ENCODE assay signal across 20 cellular contexts in genomic region chr16:19864566-19864965, GRCh38. TPM values are rescaled to one million over a fixed set of nuclear protein-coding genes. Genes with fewer than 3 reads are reported as not detected.
A peak's percentile ranks its signal among the peaks of the same experiment; 100 is the strongest.
DNase-seq lines count a peak whose midpoint lies in the region; ATAC-seq, FAIRE-seq and TF ChIP-seq lines count a peak whose summit lies in the region.
"Had no signal": no experiment of that assay in that cellular context is flagged by ENCODE, and none has a peak within 500 bp of the region (broad histone marks: within the 10 kb centered on the region; RNA-seq: fewer than 3 reads in every experiment).

No MANE protein-coding gene starts in this region.

- peaks cover 2% of the 10 kb centered on the region for H3K79me1 ChIP-seq in H1 (ENCODE audit: low read depth, low read length)

- no peak overlapping the region for H3K27ac Mint-ChIP-seq in neural crest cell (ENCODE audit: unreplicated experiment)

- H4K5ac ChIP-seq in H1 (ENCODE audit: insufficient read length, low read depth, low read length): no peak overlapping the region

- peaks cover 36% of the 10 kb centered on the region for H3K4me1 Mint-ChIP-seq in neural crest cell
- H3K4me1 Mint-ChIP-seq: CD14-positive monocyte had no signal

- H3K9ac ChIP-seq in H1 (replicated peaks in 1 of 4; ENCODE audit: extremely low read depth in 1 of 4, low read depth in 3 of 4, low read length in 3 of 4) (no peak overlapping the region), smooth muscle cell (ENCODE audit: low read depth) (no peak overlapping the region)

- H2BK120ac ChIP-seq in H1 (replicated peaks; ENCODE audit: low read depth, low read length): no peak overlapping the region

- H4K20me1 ChIP-seq in H1 (replicated peaks in 1 of 2; ENCODE audit: control insufficient read depth in 1 of 2, insufficient read depth in 2 of 2, low read length in 2 of 2) (peaks cover 2 to 4% of the 10 kb centered on the region in 2 experiments), smooth muscle cell (ENCODE audit: low read depth) (peaks cover 15% of the 10 kb centered on the region)

- CTCF ChIA-PET in H1 (lab: Charles Lee; ENCODE audit: partially characterized antibody): interaction anchor here (0.6 to 1.2 kb wide), 3 partner anchors 18 to 179 kb away, joined by 3 read pairs; no protein-coding TSS in a partner anchor

- no peak overlapping the region for H3K56ac ChIP-seq in H1 (replicated peaks; ENCODE audit: insufficient read length, low read depth, low read length)

- no peaks in the 10 kb centered on the region for H3F3A ChIP-seq in smooth muscle cell (ENCODE audit: low read depth)

- H3K4me2 ChIP-seq in H1 (ENCODE audit: insufficient read depth in 1 of 2, low read depth in 2 of 2, low read length in 2 of 2) (no peak overlapping the region), smooth muscle cell (no peak overlapping the region)

- H3K27me3 Mint-ChIP-seq in neural crest cell (ENCODE audit: low read depth): no peaks in the 10 kb centered on the region

- H3K18ac ChIP-seq in H1 (ENCODE audit: extremely low read depth, low read length): no peak overlapping the region

- no peak overlapping the region for H3K14ac ChIP-seq in H1 (ENCODE audit: insufficient read length)

- H3K27me3 ChIP-seq in H1 (replicated peaks in 1 of 4; ENCODE audit: control insufficient read depth in 3 of 4, extremely low read depth in 1 of 4, insufficient read depth in 3 of 4, low read length in 3 of 4) (no peaks in the 10 kb centered on the region), smooth muscle cell (ENCODE audit: low read depth) (no peaks in the 10 kb centered on the region)
- H3K27me3 ChIP-seq: SJSA1 had no signal

- H3K4me3 Mint-ChIP-seq in neural crest cell: peak overlapping the region; percentile 19
- H3K4me3 Mint-ChIP-seq: CD14-positive monocyte had no signal

- H2AFZ ChIP-seq in H1 (ENCODE audit: low read length): no peak overlapping the region
- no peak overlapping the region for H2AFZ ChIP-seq in smooth muscle cell (ENCODE audit: low read depth)

- no peak for DNase-seq in H1 (ENCODE audit: low read depth in 1 of 2, low spot score in 2 of 2)
- no peak for DNase-seq in neural crest cell (ENCODE audit: low read depth, low spot score)
- DNase-seq in substantia nigra (lab: John Stamatoyannopoulos, UW): peak in 5 of 49 donors; percentile 8 to 36 (median 16)
- DNase-seq in GM13976 (ENCODE audit: low spot score): no peak
- DNase-seq in smooth muscle cell (lab: John Stamatoyannopoulos, UW; ENCODE audit: unreplicated experiment): no peak
- DNase-seq: ACHN, AML-193, Caco-2, DMS153, HCEC 1CT, MV-4-11, NCI-H1417, NCI-H187 treated with DMSO at 0.1 percent for 48 hours, NCI-H69 had no signal

- no peak overlapping the region for H2AK5ac ChIP-seq in H1 (ENCODE audit: low read depth, low read length)

- H3K23ac ChIP-seq in H1 (ENCODE audit: insufficient read length): no peak overlapping the region

- H3K4me1 ChIP-seq in H1 (replicated peaks in 1 of 4; ENCODE audit: control insufficient read depth in 3 of 4, insufficient read depth in 4 of 4, low read length in 3 of 4) (peaks cover 12 to 26% (median 21%) of the 10 kb centered on the region in 4 experiments), smooth muscle cell (ENCODE audit: low read depth) (peaks cover 28% of the 10 kb centered on the region)
- H3K4me1 ChIP-seq: Caco-2 had no signal

- H3K4ac ChIP-seq in H1 (replicated peaks; ENCODE audit: insufficient read length, low read depth, low read length): no peak overlapping the region

- H2BK12ac ChIP-seq in H1 (ENCODE audit: low read depth, low read length): no peak overlapping the region

- H3K36me3 Mint-ChIP-seq in neural crest cell (ENCODE audit: low read depth): peaks cover 6% of the 10 kb centered on the region
- H3K36me3 Mint-ChIP-seq: CD14-positive monocyte had no signal

- no peak for FAIRE-seq in H1 (lab: Jason Lieb, UNC)

- no peaks in the 10 kb centered on the region for H3K9me3 Mint-ChIP-seq in neural crest cell
- H3K9me3 Mint-ChIP-seq: CD14-positive monocyte had no signal

- H2BK15ac ChIP-seq in H1 (ENCODE audit: low read length): no peak overlapping the region

- H3K23me2 ChIP-seq in H1 (ENCODE audit: low read depth, low read length): peaks cover 7% of the 10 kb centered on the region

- H3K79me2 ChIP-seq in H1 (ENCODE audit: control insufficient read depth in 1 of 2, insufficient read depth in 2 of 2, low read length in 2 of 2) (peaks cover 0 to 56% of the 10 kb centered on the region in 2 experiments; a peak in 2 of 4 replicates), smooth muscle cell (ENCODE audit: low read depth) (no peaks in the 10 kb centered on the region)

- TF ChIP-seq CTCF in H1 (IDR thresholded peaks at IDR 0.05; ENCODE audit: control extremely low read depth in 1 of 3, insufficient read depth in 1 of 3, low read depth in 1 of 3, low read length in 3 of 3) (no peak), neural crest cell (conservative IDR thresholded peaks at IDR 0.05) (no peak), GM13976 (IDR thresholded peaks at IDR 0.05; ENCODE audit: borderline replicate concordance, control extremely low read depth, extremely low read depth, insufficient read depth, missing control alignments) (no peak), smooth muscle cell (IDR thresholded peaks at IDR 0.05; ENCODE audit: borderline replicate concordance, insufficient read depth, poor library complexity, severe bottlenecking) (no peak)

- no peak overlapping the region for H2BK20ac ChIP-seq in H1 (ENCODE audit: low read length)

- H3K4me3 ChIP-seq in H1 (ENCODE audit: extremely low read depth in 1 of 4, insufficient read depth in 2 of 4, low read depth in 3 of 4, low read length in 4 of 4): no peak overlapping the region
- no peak overlapping the region for H3K4me3 ChIP-seq in smooth muscle cell
- H3K4me3 ChIP-seq: SJSA1 had no signal

- 0 out of 2 replicates have a peak overlapping the region, but pooled peaks have one; percentile 10 for H2BK5ac ChIP-seq in H1 (ENCODE audit: low read depth, low read length)

- TF ChIP-seq RAD21 in H1 (IDR thresholded peaks at IDR 0.05 in 1 of 2, conservative IDR thresholded peaks at IDR 0.05 in 1 of 2; ENCODE audit: low read depth in 2 of 2, low read length in 2 of 2): no peak

- H4K8ac ChIP-seq in H1 (ENCODE audit: extremely low read depth, insufficient read depth, low read length): no peak overlapping the region

- H3K36me3 ChIP-seq in H1 (ENCODE audit: control insufficient read depth in 2 of 4, insufficient read depth in 4 of 4, low read length in 3 of 4) (peaks cover 6 to 58% (median 27%) of the 10 kb centered on the region in 4 experiments), smooth muscle cell (ENCODE audit: low read depth) (no peaks in the 10 kb centered on the region)

- H4K91ac ChIP-seq in H1 (replicated peaks; ENCODE audit: insufficient read length, low read length): no peak overlapping the region

- no peak for TF ChIP-seq POLR2A in H1 (IDR thresholded peaks at IDR 0.05; ENCODE audit: control extremely low read depth in 1 of 2, low read depth in 2 of 2, low read length in 2 of 2)

- no peak for TF ChIP-seq EP300 in H1 (IDR thresholded peaks at IDR 0.05; ENCODE audit: borderline replicate concordance in 1 of 2, low read depth in 2 of 2, low read length in 2 of 2)

- in situ Hi-C loops in GM13976 (cut with MboI; ENCODE audit: low sequenced_read_pairs, unreplicated experiment): no loop called here

- no peaks in the 10 kb centered on the region for H3K9me3 ChIP-seq in H1 (ENCODE audit: insufficient read depth in 2 of 2, low read depth in 1 of 2, low read length in 1 of 2)
- H3K9me3 ChIP-seq in smooth muscle cell (replicated peaks; ENCODE audit: low read depth): no peaks in the 10 kb centered on the region
- H3K9me3 ChIP-seq: Caco-2, SJSA1 had no signal

- WGBS in H1 (ENCODE audit: extremely low coverage in 1 of 2, insufficient coverage in 1 of 2, insufficient read length in 1 of 2, insufficient replicate concordance in 2 of 2, low coverage in 1 of 2, low lambda C conversion rate in 2 of 2, missing lambda C conversion rate in 1 of 2), 2 experiments: 88% methylated on average over 5 of the region's 5 CpGs; no CpG with 5 or more reads in 1 of the 2 experiments
- WGBS in smooth muscle cell (ENCODE audit: low lambda C conversion rate): 96% methylated on average over 5 of the region's 5 CpGs

- POLR2A ChIA-PET in H1 (lab: Charles Lee; ENCODE audit: partially characterized antibody): interaction anchor here (0.6 to 9.2 kb wide), 4 partner anchors 11 to 54 kb away, joined by 4 to 114 read pairs (median 29); no protein-coding TSS in a partner anchor

- H3K27ac ChIP-seq in angular gyrus (ENCODE audit: low read depth, low read length): peak overlapping the region; percentile 70
- no peak overlapping the region for H3K27ac ChIP-seq in H1 (ENCODE audit: low read depth, low read length)
- peak overlapping the region; percentile 97 for H3K27ac ChIP-seq in substantia nigra (ENCODE audit: low read depth, low read length, poor library complexity, severe bottlenecking)
- no peak overlapping the region for H3K27ac ChIP-seq in smooth muscle cell (ENCODE audit: low read depth)
- H3K27ac ChIP-seq: HL-60, SJSA1 had no signal

- ATAC-seq in GM21360 (IDR thresholded peaks at IDR 0.05; ENCODE audit: unreplicated experiment): no peak

TF ChIP-seq in H1, 55 proteins besides CTCF, POLR2A, EP300 and RAD21 (continues in another document):
- TF ChIP-seq JUND (IDR thresholded peaks at IDR 0.05; ENCODE audit: low read length) (no peak), BCL11A (IDR thresholded peaks at IDR 0.05; ENCODE audit: low read depth in 2 of 2, low read length in 2 of 2) (no peak), RNF2 (IDR thresholded peaks at IDR 0.05; ENCODE audit: borderline replicate concordance, low read depth, low read length, missing control alignments, poor library complexity, severe bottlenecking) (no peak), GTF2F1 (IDR thresholded peaks at IDR 0.05; ENCODE audit: borderline replicate concordance, low read depth, low read length) (no peak), SP4 (IDR thresholded peaks at IDR 0.05; ENCODE audit: low read length) (no peak), POLR2AphosphoS5 (IDR thresholded peaks at IDR 0.05; ENCODE audit: low read depth, low read length) (peak; percentile 27; the same call in 1 of the 2 replicates), TAF7 (optimal IDR thresholded peaks at IDR 0.05; ENCODE audit: borderline replicate concordance, low read depth, low read length) (no peak)

RNA-seq across cellular contexts. Expression of gene GPRC5B, which starts 20.1 kb away (rescaled TPM):
- total RNA-seq in H1 (2021; fragmentation: NEBNext Ultra II Directional; extraction: Animal tissue kit (Norgen Biotek cat#: 25700)): 106 and 109 TPM in 2 replicates
- 160 and 196 TPM in 2 replicates for polyA plus RNA-seq in H1 (2011; rRNA removed)
- polyA plus RNA-seq in H1 (2011; cell fraction: cytosol; rRNA removed): 130 TPM
- 137 TPM for polyA plus RNA-seq in H1 (2011; cell fraction: nucleus; rRNA removed)
- 86.5 to 102 TPM (median 91.9 TPM) in 4 replicates for polyA plus RNA-seq in H1 (2012, experiment 1 of 2)
- polyA plus RNA-seq in H1 (2012, experiment 2 of 2): 82.1 TPM
- 171 TPM for polyA plus RNA-seq in H1 (2013, experiment 1 of 2)
- 188 TPM for polyA plus RNA-seq in H1 (2013, experiment 2 of 2)
- polyA minus RNA-seq in H1 (2011; rRNA and poly(A)+ RNA removed): 99.0 and 101 TPM in 2 replicates
- 96.7 TPM for polyA minus RNA-seq in H1 (2011; cell fraction: cytosol; rRNA and poly(A)+ RNA removed)
- 80.6 TPM for polyA minus RNA-seq in H1 (2011; cell fraction: nucleus; rRNA and poly(A)+ RNA removed)
- total RNA-seq in neural crest cell: 58.5 and 59.3 TPM in 2 replicates
- 7.8 and 15.6 TPM in 2 replicates for total RNA-seq in smooth muscle cell
- 18.9 and 25.7 TPM in 2 replicates for polyA plus RNA-seq in smooth muscle cell
- total RNA-seq: OCI-LY7 had no signal

Comparison
In these comparisons a context has a peak if more than half of its experiments do, and no peak if none do; other contexts are left out.
1. H3K27ac ChIP-seq: peak in angular gyrus (single experiment) and substantia nigra (single experiment); none in H1 (single experiment) and smooth muscle cell (single experiment).